9 cellular contexts compared by ENCODE assay signal in the genomic region with DNA sequence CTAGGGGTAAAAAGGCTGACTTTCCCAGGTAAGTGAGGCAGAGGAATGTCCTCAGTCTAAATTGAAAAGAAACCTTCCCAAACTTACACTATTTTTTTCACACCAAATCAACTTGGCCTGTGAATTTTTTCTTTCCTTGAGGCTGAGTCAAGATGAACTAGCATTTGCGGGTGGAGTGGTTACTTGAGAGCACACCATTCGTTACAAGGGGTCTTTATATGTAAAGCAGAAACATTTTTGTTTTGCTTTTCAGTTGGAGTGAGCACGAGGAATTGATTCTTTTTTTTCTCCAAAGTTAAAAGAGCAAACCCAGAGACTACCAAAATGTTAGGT. TPM values are rescaled to one million over a fixed set of nuclear protein-coding genes. Genes with fewer than 3 reads are reported as not detected.
DNase-seq lines count a peak whose midpoint lies in the region; ATAC-seq and TF ChIP-seq lines count a peak whose summit lies in the region.
"Had no signal": no experiment of that assay in that cellular context is flagged by ENCODE, and none has a peak within 500 bp of the region (broad histone marks: within the 10 kb centered on the region; RNA-seq: fewer than 3 reads in every experiment).

No MANE protein-coding gene starts in this region.

- no peaks in the 10 kb centered on the region for H3K9me3 ChIP-seq in SK-N-MC (ENCODE audit: low read depth, low read length)

- peak overlapping the region; percentile 98 for H3K27ac Mint-ChIP-seq in Calu3 (ENCODE audit: unreplicated experiment)

- BruUV-seq in Calu3 (replicated peaks; lab: Mats Ljungman, UMichigan): TSS peak; percentile 80

- no peaks in the 10 kb centered on the region for H3K9me3 Mint-ChIP-seq in Calu3 (ENCODE audit: low read depth, unreplicated experiment)

- CTCF ChIA-PET in Calu3 (lab: Charles Lee): interaction anchor here (0.6 to 1.7 kb wide), 2 partner anchors 8 to 36 kb away, joined by 4 to 18 read pairs; partner anchors contain the start of gene MAML2

- H3K36me3 Mint-ChIP-seq in Calu3 (ENCODE audit: insufficient read depth, unreplicated experiment): peaks cover 12% of the 10 kb centered on the region

- peaks cover 60% of the 10 kb centered on the region for H3K4me1 Mint-ChIP-seq in Calu3 (ENCODE audit: low read depth, unreplicated experiment)

- intact Hi-C loops in Calu3 (cut with micrococcal nuclease; ENCODE audit: unreplicated experiment): loop anchor here (2.0 to 10.0 kb wide), 2 partner anchors 34 to 62 kb away; no protein-coding TSS in a partner anchor

- no peak for ATAC-seq in HG03097 (IDR thresholded peaks at IDR 0.05; ENCODE audit: low FRiP score, unreplicated experiment)
- no peak for ATAC-seq in HG02759 (IDR thresholded peaks at IDR 0.05; ENCODE audit: unreplicated experiment)

- H3K27ac ChIP-seq in SK-N-MC: peak overlapping the region; percentile 95

- no peaks in the 10 kb centered on the region for H3K27me3 Mint-ChIP-seq in Calu3 (ENCODE audit: unreplicated experiment)

- DNase-seq in Calu3: no peak
- no peak for DNase-seq in SK-N-MC (ENCODE audit: low read depth, low spot score)
- DNase-seq in fibroblast of pulmonary artery (ENCODE audit: low read depth): no peak
- no peak for DNase-seq in retinal pigment epithelial cell (ENCODE audit: low read depth)
- DNase-seq in HuH-7 (ENCODE audit: low spot score): no peak
- no peak for DNase-seq in NK-92 (lab: John Stamatoyannopoulos, UW; ENCODE audit: unreplicated experiment)
- DNase-seq: activated effector memory CD4-positive, alpha-beta T cell treated with anti-CD3 and anti-CD28 coated beads, Interleukin-2, amount 50 U/mL, for 16 hours had no signal

- no peak for TF ChIP-seq CTCF in Calu3 (IDR thresholded peaks at IDR 0.05; ENCODE audit: unreplicated experiment)
- TF ChIP-seq CTCF in fibroblast of pulmonary artery (IDR thresholded peaks at IDR 0.05; ENCODE audit: low read length, missing control alignments): no peak
- TF ChIP-seq CTCF in retinal pigment epithelial cell (conservative IDR thresholded peaks at IDR 0.05; ENCODE audit: low read depth, low read length): no peak

- peak overlapping the region; percentile 62 for H3K9ac ChIP-seq in SK-N-MC (ENCODE audit: insufficient read length)

- peak overlapping the region; percentile 60 for H3K4me3 Mint-ChIP-seq in Calu3 (ENCODE audit: low read depth, unreplicated experiment)

- H3K36me3 ChIP-seq in SK-N-MC (ENCODE audit: insufficient read depth, low read length): no peaks in the 10 kb centered on the region

- H3K4me3 ChIP-seq in SK-N-MC: peak overlapping the region; percentile 74
- H3K4me3 ChIP-seq in fibroblast of pulmonary artery (replicated peaks; ENCODE audit: low read depth, low read length): peak overlapping the region; percentile 36
- H3K4me3 ChIP-seq in retinal pigment epithelial cell (ENCODE audit: low read length): peak overlapping the region; percentile 5

RNA-seq across cellular contexts. Expression of gene MAML2, which starts 36.4 kb away (rescaled TPM):
- 16.7 and 22.7 TPM in 2 replicates for total RNA-seq in Calu3 (2022)

Comparison
In these comparisons a context has a peak if more than half of its experiments do, and no peak if none do; other contexts are left out.
1. H3K4me3 ChIP-seq: peak in every context shown above with its lines; median percentile 74 in SK-N-MC; 36 in fibroblast of pulmonary artery; 5 in retinal pigment epithelial cell.